ENCODE assay signal across 25 cellular contexts in genomic region chr19:37095859-37096258, GRCh38.
"Had no signal": no experiment of that assay in that cellular context is flagged by ENCODE, and none has a peak within 500 bp of the region (broad histone marks: within the 10 kb centered on the region; RNA-seq: fewer than 3 reads in every experiment).

No MANE protein-coding gene starts in this region.

- FAIRE-seq: kidney, small intestine had no signal

- H3K4me1 Mint-ChIP-seq: activated CD8-positive, alpha-beta memory T cell treated with anti-CD3 and anti-CD28 coated beads, Interleukin-2, amount 10 ng/mL, durations not matched to agents 7 days and 5 days; central memory CD8-positive, alpha-beta T cell; memory B cell had no signal

- DNase-seq: activated CD4-positive, alpha-beta memory T cell treated with anti-CD3 and anti-CD28 coated beads for 36 hours; activated CD4-positive, alpha-beta T cell treated with anti-CD3 and anti-CD28 coated beads for 1 hour; activated CD8-positive, alpha-beta memory T cell treated with anti-CD3 and anti-CD28 coated beads, Interleukin-2, amount 10 ng/mL, durations not matched to agents 7 days and 5 days; activated effector memory CD4-positive, alpha-beta T cell treated with anti-CD3 and anti-CD28 coated beads, Interleukin-2, amount 50 U/mL, for 16 hours; activated T-cell treated with anti-CD3 and anti-CD28 coated beads, Interleukin-2, amount 50 U/mL, for 1 hour; brain microvascular endothelial cell; cortex of kidney; effector CD8-positive, alpha-beta T cell; foreskin keratinocyte; glutamatergic neuron; hypothalamus; kidney; left ventricle myocardium superior; posterior cingulate gyrus; small intestine; stimulated activated CD4-positive, alpha-beta T cell treated with anti-CD3 and anti-CD28 coated beads, Interleukin-4, amount 100 ng/mL, for 4 hours; T-helper 1 cell; upper lobe of left lung had no signal

- ATAC-seq: activated CD8-positive, alpha-beta memory T cell treated with anti-CD3 and anti-CD28 coated beads, Interleukin-2, amount 10 ng/mL, durations not matched to agents 7 days and 5 days; foreskin keratinocyte; left ventricle myocardium superior; natural killer cell treated with Interleukin-12 subunit alpha and Interleukin-12 subunit beta and Interleukin-15 and Interleukin-18, amount 100 ng/mL, for 72 hours had no signal

- H3K27me3 ChIP-seq: brain microvascular endothelial cell, foreskin keratinocyte, right atrium auricular region, suprapubic skin, upper lobe of left lung had no signal

- H3K27ac ChIP-seq: brain microvascular endothelial cell, foreskin keratinocyte, right atrium auricular region, suprapubic skin, upper lobe of left lung had no signal

- H3K4me3 ChIP-seq: right atrium auricular region, suprapubic skin, upper lobe of left lung had no signal

- H3K27ac Mint-ChIP-seq: activated CD4-positive, alpha-beta memory T cell treated with anti-CD3 and anti-CD28 coated beads for 36 hours; activated CD8-positive, alpha-beta memory T cell treated with anti-CD3 and anti-CD28 coated beads, Interleukin-2, amount 10 ng/mL, durations not matched to agents 7 days and 5 days; activated naive CD8-positive, alpha-beta T cell; memory B cell; natural killer cell treated with Interleukin-12 subunit alpha and Interleukin-12 subunit beta and Interleukin-15 and Interleukin-18, amount 100 ng/mL, for 72 hours; stimulated activated naive CD8-positive, alpha-beta T cell treated with anti-CD3 and anti-CD28 coated beads, Interleukin-15, Interleukin-2, amounts not matched to agents 100 ng/mL and 50 ng/mL, for 24 hours had no signal

- H3K27me3 Mint-ChIP-seq: activated CD4-positive, alpha-beta memory T cell treated with anti-CD3 and anti-CD28 coated beads for 36 hours; activated CD8-positive, alpha-beta memory T cell treated with anti-CD3 and anti-CD28 coated beads, Interleukin-2, amount 10 ng/mL, durations not matched to agents 7 days and 5 days; activated naive CD8-positive, alpha-beta T cell; central memory CD8-positive, alpha-beta T cell; memory B cell; natural killer cell treated with Interleukin-12 subunit alpha and Interleukin-12 subunit beta and Interleukin-15 and Interleukin-18, amount 100 ng/mL, for 72 hours; stimulated activated naive CD8-positive, alpha-beta T cell treated with anti-CD3 and anti-CD28 coated beads, Interleukin-15, Interleukin-2, amounts not matched to agents 100 ng/mL and 50 ng/mL, for 24 hours had no signal

- H3K4me1 ChIP-seq: foreskin keratinocyte, right atrium auricular region, suprapubic skin, upper lobe of left lung had no signal

- H3K4me3 Mint-ChIP-seq: activated CD4-positive, alpha-beta memory T cell treated with anti-CD3 and anti-CD28 coated beads for 36 hours; activated CD8-positive, alpha-beta memory T cell treated with anti-CD3 and anti-CD28 coated beads, Interleukin-2, amount 10 ng/mL, durations not matched to agents 7 days and 5 days; activated naive CD8-positive, alpha-beta T cell; central memory CD8-positive, alpha-beta T cell; memory B cell; natural killer cell treated with Interleukin-12 subunit alpha and Interleukin-12 subunit beta and Interleukin-15 and Interleukin-18, amount 100 ng/mL, for 72 hours; stimulated activated naive CD8-positive, alpha-beta T cell treated with anti-CD3 and anti-CD28 coated beads, Interleukin-15, Interleukin-2, amounts not matched to agents 100 ng/mL and 50 ng/mL, for 24 hours had no signal
